8 cellular contexts compared by ENCODE assay signal in the genomic region with DNA sequence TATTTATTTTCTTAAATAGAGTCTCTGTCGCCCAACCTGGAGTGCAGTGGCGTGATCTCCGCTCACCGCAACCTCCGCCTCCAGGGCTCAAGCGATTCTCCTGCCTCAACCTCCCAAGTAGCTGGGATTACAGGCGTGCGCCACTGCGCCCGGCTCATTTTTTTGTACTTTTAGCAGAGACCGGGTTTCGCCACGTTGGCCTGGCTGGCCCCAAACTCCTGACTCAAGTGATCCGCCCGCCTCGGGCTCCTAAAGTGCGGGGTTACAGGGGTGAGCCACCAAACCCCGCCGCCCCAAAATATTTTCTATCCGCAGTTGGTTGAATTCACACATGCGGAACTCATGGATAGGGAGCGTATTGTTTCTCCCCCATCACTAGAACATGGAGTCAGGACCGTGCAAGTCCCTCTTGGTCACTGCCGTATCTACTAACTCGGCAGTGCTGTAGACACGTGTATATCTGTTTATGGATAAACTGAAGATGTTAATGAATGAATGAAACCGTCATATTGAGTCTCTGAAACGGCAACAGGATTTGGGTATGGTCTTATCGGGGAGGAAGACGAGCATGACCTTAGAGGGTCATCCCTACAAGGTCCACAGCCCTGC. TPM values are rescaled to one million over a fixed set of nuclear protein-coding genes. Genes with fewer than 3 reads are reported as not detected.
DNase-seq lines count a peak whose midpoint lies in the region; ATAC-seq and TF ChIP-seq lines count a peak whose summit lies in the region.

No MANE protein-coding gene starts in this region.

- CTCF ChIA-PET in MCF 10A (lab: Yijun Ruan, JAX) = interaction anchor here (0.7 to 5.0 kb wide), 8 partner anchors 8 to 1110 kb away, joined by 3 to 45 read pairs (median 6); no protein-coding TSS in a partner anchor

- peak overlapping the region; percentile 94 for H3K27ac Mint-ChIP-seq in MCF 10A (ENCODE audit: low read depth, unreplicated experiment)

- H3K4me1 Mint-ChIP-seq in MCF 10A (ENCODE audit: insufficient read depth, unreplicated experiment) = peaks cover 24% of the 10 kb centered on the region

- H3K36me3 ChIP-seq in HUES6 (ENCODE audit: control insufficient read depth, insufficient read depth, low read length) = no peaks in the 10 kb centered on the region; the same call in 1 of the 2 replicates
- H3K36me3 ChIP-seq in lung (ENCODE audit: control insufficient read depth in 2 of 2, insufficient read depth in 2 of 2, low read length in 2 of 2) = no peaks in the 10 kb centered on the region
- no peaks in the 10 kb centered on the region for H3K36me3 ChIP-seq in aorta (ENCODE audit: control insufficient read depth in 1 of 2, insufficient read depth in 2 of 2, low read length in 1 of 2)

- peaks cover 35% of the 10 kb centered on the region for H3K4me1 ChIP-seq in HUES6 (ENCODE audit: control insufficient read depth, insufficient read depth, low read length)
- H3K4me1 ChIP-seq in lung (ENCODE audit: control insufficient read depth in 2 of 2, insufficient read depth in 2 of 2, low read length in 2 of 2) = peaks cover 7 to 19% of the 10 kb centered on the region in 2 donors
- H3K4me1 ChIP-seq in aorta (ENCODE audit: control insufficient read depth in 1 of 2, insufficient read depth in 2 of 2, low read length in 2 of 2) = no peaks in the 10 kb centered on the region

- H3K4me3 Mint-ChIP-seq in MCF 10A (ENCODE audit: unreplicated experiment) = peak overlapping the region; percentile 86

- H3K9me3 ChIP-seq in HUES6 (ENCODE audit: control insufficient read depth, insufficient read depth, low read depth, low read length) = no peaks in the 10 kb centered on the region
- H3K9me3 ChIP-seq in lung (ENCODE audit: control insufficient read depth in 2 of 2, insufficient read depth in 1 of 2, low read length in 1 of 2) = no peaks in the 10 kb centered on the region
- H3K9me3 ChIP-seq in aorta (ENCODE audit: control insufficient read depth, low read length) = no peaks in the 10 kb centered on the region

- no peak for TF ChIP-seq CTCF in AG10803 (conservative IDR thresholded peaks at IDR 0.05; ENCODE audit: low read length)
- no peak for TF ChIP-seq CTCF in MCF 10A (IDR thresholded peaks at IDR 0.05; ENCODE audit: unreplicated experiment)
- no peak for TF ChIP-seq CTCF in lung (IDR thresholded peaks at IDR 0.05; ENCODE audit: control extremely low read depth, extremely low read depth)

- POLR2A ChIA-PET in MCF 10A (lab: Yijun Ruan, JAX) = interaction anchor here (0.7 to 5.7 kb wide), 34 partner anchors 9 to 1417 kb away, joined by 3 to 135 read pairs (median 18); a partner anchor contains a TSS

- no peaks in the 10 kb centered on the region for H3K27me3 Mint-ChIP-seq in MCF 10A (ENCODE audit: insufficient read depth, unreplicated experiment)

- H3K4me3 ChIP-seq in AG10803 (ENCODE audit: low read length) (peak overlapping the region; percentile 95), HUES6 (ENCODE audit: low read depth, low read length) (peak overlapping the region; percentile 93), lung (peak overlapping the region; percentile 68), aorta (ENCODE audit: low read length in 2 of 2) (peak overlapping the region; percentile 69 to 85)

- DNase-seq in AG10803 (ENCODE audit: low read depth) (no peak), MCF 10A (ENCODE audit: unreplicated experiment) (no peak), lung (ENCODE audit: low spot score) (no peak), aorta (no peak), cerebellum (ENCODE audit: low spot score) (no peak), RPMI8226 (no peak)
- no peak for DNase-seq in central memory CD4-positive, alpha-beta T cell

- H3K27ac ChIP-seq in HUES6 (ENCODE audit: low read depth, low read length) (peak overlapping the region; percentile 85), lung (ENCODE audit: low read depth in 1 of 2, low read length in 1 of 2) (peak overlapping the region; percentile 90 to 95), aorta (ENCODE audit: low read depth in 1 of 2, low read length in 2 of 2) (no peak overlapping the region)

- H3K9me3 Mint-ChIP-seq in MCF 10A (ENCODE audit: unreplicated experiment) = no peaks in the 10 kb centered on the region

- WGBS in lung, 2 donors = 51 to 57% methylated on average over 30 of the region's 30 CpGs
- WGBS in aorta, 2 donors = 46 to 47% methylated on average over 30 of the region's 30 CpGs

- H3K27me3 ChIP-seq in HUES6 (ENCODE audit: control insufficient read depth, insufficient read depth, low read length) = no peaks in the 10 kb centered on the region
- no peaks in the 10 kb centered on the region for H3K27me3 ChIP-seq in lung (ENCODE audit: control insufficient read depth, insufficient read depth)
- no peaks in the 10 kb centered on the region for H3K27me3 ChIP-seq in aorta (ENCODE audit: control insufficient read depth in 1 of 2, insufficient read depth in 2 of 2, low read length in 1 of 2)

- peak overlapping the region; percentile 96 for H3K9ac ChIP-seq in HUES6 (ENCODE audit: low read length)

- TSS peak; percentile 30 for BruUV-seq in MCF 10A (replicated peaks; lab: Mats Ljungman, UMichigan)

- no peak for ATAC-seq in lung (ENCODE audit: insufficient read depth, low FRiP score)
- no peak for ATAC-seq in aorta (ENCODE audit: low FRiP score)

- peaks cover 16% of the 10 kb centered on the region for H3K36me3 Mint-ChIP-seq in MCF 10A (ENCODE audit: insufficient read depth, unreplicated experiment)

- intact Hi-C loops in MCF 10A (cut with micrococcal nuclease) = no loop called here
- intact Hi-C loops in aorta (cut with DNase I) = loop anchor here (10.0 kb wide), 2 partner anchors 818 to 1112 kb away; no protein-coding TSS in a partner anchor

RNA-seq across cellular contexts. Expression of a gene that starts 0.9 kb away (rescaled TPM):
- 33.0 and 44.5 TPM in 2 replicates for total RNA-seq in MCF 10A (2022)
- total RNA-seq in lung = 10 to 100 TPM; 13.4 to 15.1 TPM
- 10 to 100 TPM; 12.3 to 12.7 TPM for polyA plus RNA-seq in lung
- 10 to 100 TPM; 12.0 to 15.3 TPM for total RNA-seq in aorta
- 10 to 100 TPM; 18.5 to 19.4 TPM for polyA plus RNA-seq in aorta
- total RNA-seq in cerebellum = 21.5 TPM

RNA-seq across cellular contexts. Expression of a gene that starts 2.0 kb away (rescaled TPM):
- total RNA-seq in MCF 10A (2022) (11.2 and 12.9 TPM in 2 replicates), lung (1 to 10 TPM; 6.2 to 9.5 TPM), aorta (1 to 10 TPM; 3.5 to 5.6 TPM), cerebellum (11.4 TPM)
- polyA plus RNA-seq in lung (1 to 10 TPM; 1.2 to 2.4 TPM), aorta (1 to 10 TPM; 1.4 to 3.0 TPM)

Comparison
In these comparisons a context has a peak if more than half of its experiments do, and no peak if none do; other contexts are left out.
1. H3K27ac ChIP-seq: peak in HUES6 (single experiment) and lung (2 of 2); none in aorta (0 of 2).
2. Peak in every context shown above with its lines, with median percentiles within 50 percentile points of each other: H3K4me3 ChIP-seq.